Comparison of ENCODE assay signal across 9 cellular contexts in the genomic region with DNA sequence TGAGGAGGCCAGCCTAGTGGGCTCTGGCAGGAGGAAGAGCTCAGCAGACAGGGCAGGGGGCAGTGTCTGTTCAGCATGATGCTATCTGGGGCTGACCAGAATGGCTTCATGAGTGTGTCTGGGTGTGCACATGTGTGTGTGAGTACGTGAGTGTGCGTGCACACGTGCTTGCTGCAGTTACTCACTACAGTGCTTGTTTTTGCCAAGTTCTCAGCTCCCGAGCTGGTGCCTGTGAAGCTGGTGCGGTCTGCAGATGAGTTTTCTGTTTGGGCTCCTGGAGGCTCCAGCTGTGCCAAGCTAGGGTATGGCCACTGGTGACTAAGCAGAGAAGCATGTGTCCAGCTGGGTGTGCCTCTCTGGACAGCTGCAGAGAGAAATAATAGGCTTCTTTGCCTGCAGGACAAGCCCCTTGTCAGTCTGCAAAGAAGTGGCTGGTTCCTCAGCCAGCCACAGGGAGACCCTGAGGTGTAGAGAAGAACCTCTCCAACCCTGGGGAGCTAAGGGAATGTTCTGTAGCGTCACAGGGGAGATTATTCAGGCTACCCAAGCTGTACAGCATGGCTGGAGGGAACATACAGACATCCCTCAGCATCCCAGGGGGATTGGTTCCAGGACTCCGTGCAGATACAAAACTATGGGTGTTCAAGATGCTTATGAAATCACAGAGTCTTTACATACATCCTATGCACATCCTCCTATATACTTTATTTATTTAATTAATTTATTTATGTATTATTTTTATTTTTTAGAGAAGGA. TPM values are rescaled to one million over a fixed set of nuclear protein-coding genes. Genes with fewer than 3 reads are reported as not detected.
DNase-seq lines count a peak whose midpoint lies in the region; ATAC-seq and TF ChIP-seq lines count a peak whose summit lies in the region.
"Had no signal": no experiment of that assay in that cellular context is flagged by ENCODE, and none has a peak within 500 bp of the region (broad histone marks: within the 10 kb centered on the region; RNA-seq: fewer than 3 reads in every experiment).

No MANE protein-coding gene starts in this region.

- no peak overlapping the region for H3K27ac Mint-ChIP-seq in natural killer cell

- H3K27me3 ChIP-seq in HAP-1 (ENCODE audit: low read depth), result no peaks in the 10 kb centered on the region

- peak; percentile 96 for DNase-seq in EL
- DNase-seq in SW 1271 (lab: John Stamatoyannopoulos, UW), result peak; percentile 78 to 96
- DNase-seq in globus pallidus (ENCODE audit: low spot score), result peak; percentile 51
- peak; percentile 70 for DNase-seq in retinal pigment epithelial cell (ENCODE audit: low read depth)
- no peak for DNase-seq in natural killer cell
- no peak for DNase-seq in NCI-H2196 treated with DMSO at 0.1 percent for 48 hours (lab: John Stamatoyannopoulos, UW; ENCODE audit: unreplicated experiment)
- no peak for DNase-seq in HAP-1 (ENCODE audit: low spot score in 2 of 2)
- DNase-seq: activated gamma-delta T cell had no signal

- TF ChIP-seq CTCF in retinal pigment epithelial cell (conservative IDR thresholded peaks at IDR 0.05; ENCODE audit: low read depth, low read length) (peak; percentile 5), natural killer cell (IDR thresholded peaks at IDR 0.05) (no peak)

- ATAC-seq in natural killer cell (no peak), GM19351 (IDR thresholded peaks at IDR 0.05; ENCODE audit: unreplicated experiment) (no peak)

- H3K9me3 ChIP-seq in HAP-1, result no peaks in the 10 kb centered on the region

- intact Hi-C loops in natural killer cell (cut with micrococcal nuclease), result no loop called here

- peaks cover 2% of the 10 kb centered on the region for H3K4me1 ChIP-seq in HAP-1

- H3K9me3 Mint-ChIP-seq in natural killer cell, result no peaks in the 10 kb centered on the region

- H3K4me1 Mint-ChIP-seq in natural killer cell, result no peaks in the 10 kb centered on the region

- no peaks in the 10 kb centered on the region for H3K36me3 ChIP-seq in HAP-1 (replicated peaks)

- H3K4me3 ChIP-seq in retinal pigment epithelial cell (ENCODE audit: low read length), result no peak overlapping the region
- no peak overlapping the region for H3K4me3 ChIP-seq in HAP-1

- H3K4me3 Mint-ChIP-seq in natural killer cell, result no peak overlapping the region

- in situ Hi-C loops in HAP-1 (cut with MboI; ENCODE audit: low sequenced_read_pairs), result no loop called here

- H3K27me3 Mint-ChIP-seq in natural killer cell (ENCODE audit: low read depth in 2 of 2), result peaks cover 0 to 7% of the 10 kb centered on the region in 2 donors

- no peaks in the 10 kb centered on the region for H3K36me3 Mint-ChIP-seq in natural killer cell

RNA-seq across cellular contexts. Expression of gene FAM50B, which starts 40.2 kb away (rescaled TPM):
- 1 to 10 TPM; 1.9 to 4.7 (median 1.9) TPM for total RNA-seq in natural killer cell

RNA-seq across cellular contexts. Expression of gene PXDC1, which starts 57.4 kb away (rescaled TPM):
- total RNA-seq in natural killer cell, result under 1 TPM in 2 of 3 donors, not detected in 1; 0.28 TPM

Comparison
In these comparisons a context has a peak if more than half of its experiments do, and no peak if none do; other contexts are left out.
1. DNase-seq: peak in EL (single experiment), SW 1271 (2 of 2), globus pallidus (single experiment) and retinal pigment epithelial cell (single experiment); none in natural killer cell (single experiment), NCI-H2196 treated with DMSO at 0.1 percent for 48 hours (single experiment) and HAP-1 (0 of 2).